ENCODE assay signal across 23 cellular contexts in genomic region chr12:81005635-81006034, GRCh38.
"Had no signal": no experiment of that assay in that cellular context is flagged by ENCODE, and none has a peak within 500 bp of the region (broad histone marks: within the 10 kb centered on the region; RNA-seq: fewer than 3 reads in every experiment).

No MANE protein-coding gene starts in this region.

- H3K36me3 ChIP-seq: breast epithelium, gastroesophageal sphincter, heart left ventricle, suprapubic skin, transverse colon, uterus, WERI-Rb-1 had no signal

- H3K4me3 Mint-ChIP-seq: activated naive CD4-positive, alpha-beta T cell treated with anti-CD3 and anti-CD28 coated beads, Interleukin-2, amount 50 U/mL, for 24 hours; dendritic cell treated with granulocyte-macrophage colony-stimulating factor and Interleukin-4, amounts not matched to agents 40 ng/mL and 50 ng/mL, for 4 days; mesothelial cell of epicardium; nephron; stimulated activated naive CD8-positive, alpha-beta T cell treated with anti-CD3 and anti-CD28 coated beads, Interleukin-15, Interleukin-2, amounts not matched to agents 100 ng/mL and 50 ng/mL, for 24 hours had no signal

- ATAC-seq: esophagus mucosa, gastroesophageal sphincter, left lobe of liver had no signal

- H3K27ac ChIP-seq: breast epithelium, gastroesophageal sphincter, heart left ventricle, suprapubic skin, transverse colon, uterus, WERI-Rb-1 had no signal

- H3K9me3 ChIP-seq: breast epithelium, gastroesophageal sphincter, suprapubic skin, transverse colon, uterus had no signal

- H3K4me1 ChIP-seq: breast epithelium, gastroesophageal sphincter, suprapubic skin, transverse colon, uterus had no signal

- H3K27ac Mint-ChIP-seq: activated naive CD4-positive, alpha-beta T cell treated with anti-CD3 and anti-CD28 coated beads, Interleukin-2, amount 50 U/mL, for 24 hours; dendritic cell treated with granulocyte-macrophage colony-stimulating factor and Interleukin-4, amounts not matched to agents 40 ng/mL and 50 ng/mL, for 4 days; mesothelial cell of epicardium; nephron; progenitor cell of endocrine pancreas; stimulated activated naive CD8-positive, alpha-beta T cell treated with anti-CD3 and anti-CD28 coated beads, Interleukin-15, Interleukin-2, amounts not matched to agents 100 ng/mL and 50 ng/mL, for 24 hours had no signal

- H3K4me3 ChIP-seq: breast epithelium, gastroesophageal sphincter, heart left ventricle, suprapubic skin, transverse colon, uterus had no signal

- DNase-seq: activated CD4-positive, alpha-beta T cell treated with anti-CD3 and anti-CD28 coated beads for 1 hour; activated gamma-delta T cell; cerebellar nuclear complex; effector CD8-positive, alpha-beta T cell; heart left ventricle; kidney; occipital lobe; stimulated activated CD4-positive, alpha-beta T cell treated with anti-CD3 and anti-CD28 coated beads, Interleukin-15, amount 100 ng/mL, for 24 hours; stimulated activated CD4-positive, alpha-beta T cell treated with anti-CD3 and anti-CD28 coated beads, Interleukin-2, amount 100 ng/mL, for 48 hours; transverse colon; uterus; WERI-Rb-1 had no signal

- H3K27me3 Mint-ChIP-seq: activated naive CD4-positive, alpha-beta T cell treated with anti-CD3 and anti-CD28 coated beads, Interleukin-2, amount 50 U/mL, for 24 hours; dendritic cell treated with granulocyte-macrophage colony-stimulating factor and Interleukin-4, amounts not matched to agents 40 ng/mL and 50 ng/mL, for 4 days; progenitor cell of endocrine pancreas; stimulated activated naive CD8-positive, alpha-beta T cell treated with anti-CD3 and anti-CD28 coated beads, Interleukin-15, Interleukin-2, amounts not matched to agents 100 ng/mL and 50 ng/mL, for 24 hours had no signal

- H3K9me3 Mint-ChIP-seq: dendritic cell treated with granulocyte-macrophage colony-stimulating factor and Interleukin-4, amounts not matched to agents 40 ng/mL and 50 ng/mL, for 4 days; nephron had no signal

- H3K4me1 Mint-ChIP-seq: activated naive CD4-positive, alpha-beta T cell treated with anti-CD3 and anti-CD28 coated beads, Interleukin-2, amount 50 U/mL, for 24 hours; mesothelial cell of epicardium had no signal

- H3K36me3 Mint-ChIP-seq: activated naive CD4-positive, alpha-beta T cell treated with anti-CD3 and anti-CD28 coated beads, Interleukin-2, amount 50 U/mL, for 24 hours; mesothelial cell of epicardium had no signal

- H3K27me3 ChIP-seq: breast epithelium, gastroesophageal sphincter, heart left ventricle, suprapubic skin, transverse colon, uterus had no signal
